In genomic region chr3:111668321-111668720, GRCh38 we compare ENCODE assay signal across 1 cellular context.
TF ChIP-seq lines count a peak whose summit lies in the region.

No MANE protein-coding gene starts in this region.

TF ChIP-seq in endothelial cell of umbilical vein, 7 proteins besides CTCF, POLR2A, EP300 and RAD21:
- no peak for TF ChIP-seq POLR2AphosphoS5 (IDR thresholded peaks at IDR 0.05; ENCODE audit: insufficient read depth, low read depth, low read length)
TF ChIP-seq in endothelial cell of umbilical vein: peak in this region for 0.
